1 cellular context compared by ENCODE assay signal in genomic region chr2:201235865-201236811, GRCh38.
TF ChIP-seq lines count a peak whose summit lies in the region.

No MANE protein-coding gene starts in this region.

TF ChIP-seq in GM23338, 12 proteins besides CTCF, POLR2A, EP300 and RAD21 (continued from another document):
- TF ChIP-seq, protein P1, sequence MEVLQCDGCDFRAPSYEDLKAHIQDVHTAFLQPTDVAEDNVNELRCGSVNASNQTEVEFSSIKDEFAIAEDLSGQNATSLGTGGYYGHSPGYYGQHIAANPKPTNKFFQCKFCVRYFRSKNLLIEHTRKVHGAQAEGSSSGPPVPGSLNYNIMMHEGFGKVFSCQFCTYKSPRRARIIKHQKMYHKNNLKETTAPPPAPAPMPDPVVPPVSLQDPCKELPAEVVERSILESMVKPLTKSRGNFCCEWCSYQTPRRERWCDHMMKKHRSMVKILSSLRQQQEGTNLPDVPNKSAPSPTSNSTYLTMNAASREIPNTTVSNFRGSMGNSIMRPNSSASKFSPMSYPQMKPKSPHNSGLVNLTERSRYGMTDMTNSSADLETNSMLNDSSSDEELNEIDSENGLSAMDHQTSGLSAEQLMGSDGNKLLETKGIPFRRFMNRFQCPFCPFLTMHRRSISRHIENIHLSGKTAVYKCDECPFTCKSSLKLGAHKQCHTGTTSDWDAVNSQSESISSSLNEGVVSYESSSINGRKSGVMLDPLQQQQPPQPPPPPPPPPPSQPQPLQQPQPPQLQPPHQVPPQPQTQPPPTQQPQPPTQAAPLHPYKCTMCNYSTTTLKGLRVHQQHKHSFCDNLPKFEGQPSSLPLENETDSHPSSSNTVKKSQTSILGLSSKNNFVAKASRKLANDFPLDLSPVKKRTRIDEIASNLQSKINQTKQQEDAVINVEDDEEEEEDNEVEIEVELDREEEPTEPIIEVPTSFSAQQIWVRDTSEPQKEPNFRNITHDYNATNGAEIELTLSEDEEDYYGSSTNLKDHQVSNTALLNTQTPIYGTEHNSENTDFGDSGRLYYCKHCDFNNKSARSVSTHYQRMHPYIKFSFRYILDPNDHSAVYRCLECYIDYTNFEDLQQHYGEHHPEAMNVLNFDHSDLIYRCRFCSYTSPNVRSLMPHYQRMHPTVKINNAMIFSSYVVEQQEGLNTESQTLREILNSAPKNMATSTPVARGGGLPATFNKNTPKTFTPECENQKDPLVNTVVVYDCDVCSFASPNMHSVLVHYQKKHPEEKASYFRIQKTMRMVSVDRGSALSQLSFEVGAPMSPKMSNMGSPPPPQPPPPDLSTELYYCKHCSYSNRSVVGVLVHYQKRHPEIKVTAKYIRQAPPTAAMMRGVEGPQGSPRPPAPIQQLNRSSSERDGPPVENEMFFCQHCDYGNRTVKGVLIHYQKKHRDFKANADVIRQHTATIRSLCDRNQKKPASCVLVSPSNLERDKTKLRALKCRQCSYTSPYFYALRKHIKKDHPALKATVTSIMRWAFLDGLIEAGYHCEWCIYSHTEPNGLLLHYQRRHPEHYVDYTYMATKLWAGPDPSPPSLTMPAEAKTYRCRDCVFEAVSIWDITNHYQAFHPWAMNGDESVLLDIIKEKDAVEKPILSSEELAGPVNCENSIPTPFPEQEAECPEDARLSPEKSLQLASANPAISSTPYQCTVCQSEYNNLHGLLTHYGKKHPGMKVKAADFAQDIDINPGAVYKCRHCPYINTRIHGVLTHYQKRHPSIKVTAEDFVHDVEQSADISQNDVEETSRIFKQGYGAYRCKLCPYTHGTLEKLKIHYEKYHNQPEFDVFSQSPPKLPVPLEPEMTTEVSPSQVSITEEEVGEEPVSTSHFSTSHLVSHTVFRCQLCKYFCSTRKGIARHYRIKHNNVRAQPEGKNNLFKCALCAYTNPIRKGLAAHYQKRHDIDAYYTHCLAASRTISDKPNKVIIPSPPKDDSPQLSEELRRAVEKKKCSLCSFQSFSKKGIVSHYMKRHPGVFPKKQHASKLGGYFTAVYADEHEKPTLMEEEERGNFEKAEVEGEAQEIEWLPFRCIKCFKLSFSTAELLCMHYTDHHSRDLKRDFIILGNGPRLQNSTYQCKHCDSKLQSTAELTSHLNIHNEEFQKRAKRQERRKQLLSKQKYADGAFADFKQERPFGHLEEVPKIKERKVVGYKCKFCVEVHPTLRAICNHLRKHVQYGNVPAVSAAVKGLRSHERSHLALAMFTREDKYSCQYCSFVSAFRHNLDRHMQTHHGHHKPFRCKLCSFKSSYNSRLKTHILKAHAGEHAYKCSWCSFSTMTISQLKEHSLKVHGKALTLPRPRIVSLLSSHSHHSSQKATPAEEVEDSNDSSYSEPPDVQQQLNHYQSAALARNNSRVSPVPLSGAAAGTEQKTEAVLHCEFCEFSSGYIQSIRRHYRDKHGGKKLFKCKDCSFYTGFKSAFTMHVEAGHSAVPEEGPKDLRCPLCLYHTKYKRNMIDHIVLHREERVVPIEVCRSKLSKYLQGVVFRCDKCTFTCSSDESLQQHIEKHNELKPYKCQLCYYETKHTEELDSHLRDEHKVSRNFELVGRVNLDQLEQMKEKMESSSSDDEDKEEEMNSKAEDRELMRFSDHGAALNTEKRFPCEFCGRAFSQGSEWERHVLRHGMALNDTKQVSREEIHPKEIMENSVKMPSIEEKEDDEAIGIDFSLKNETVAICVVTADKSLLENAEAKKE (CRISPR knock-in tag; IDR thresholded peaks at IDR 0.05): no peak
- TF ChIP-seq EZH2phosphoT487 (IDR thresholded peaks at IDR 0.05; ENCODE audit: unreplicated experiment): no peak
- TF ChIP-seq JUNB (IDR thresholded peaks at IDR 0.05; ENCODE audit: unreplicated experiment): no peak
- no peak for TF ChIP-seq ZNF331 (CRISPR knock-in tag; IDR thresholded peaks at IDR 0.05; ENCODE audit: low read depth)
- TF ChIP-seq REST (IDR thresholded peaks at IDR 0.05; ENCODE audit: unreplicated experiment): no peak
- no peak for TF ChIP-seq ZNF114 (CRISPR knock-in tag; IDR thresholded peaks at IDR 0.05)
- no peak for TF ChIP-seq CREB1 (CRISPR knock-in tag; IDR thresholded peaks at IDR 0.05; ENCODE audit: low read depth)
- TF ChIP-seq STAT1 (IDR thresholded peaks at IDR 0.05; ENCODE audit: unreplicated experiment): no peak
TF ChIP-seq in GM23338: peak in this region for 0.
